8 cellular contexts compared by ENCODE assay signal in genomic region chr11:61955416-61956135, GRCh38. TPM values are rescaled to one million over a fixed set of nuclear protein-coding genes. Genes with fewer than 3 reads are reported as not detected.
DNase-seq lines count a peak whose midpoint lies in the region; ATAC-seq and TF ChIP-seq lines count a peak whose summit lies in the region.

No MANE protein-coding gene starts in this region.

- H3K27ac Mint-ChIP-seq in nephron = peak overlapping the region in 2 of 3 experiments; percentile 44 to 47

- H3K27me3 Mint-ChIP-seq in nephron (ENCODE audit: low read depth) = peaks cover 12% of the 10 kb centered on the region

- DNase-seq in CD1c-positive myeloid dendritic cell (ENCODE audit: extremely low spot score) (peak; percentile 35), NCI-H526 treated with DMSO at 0.1 percent for 48 hours (lab: John Stamatoyannopoulos, UW) (peak; percentile 47), middle frontal gyrus (ENCODE audit: extremely low spot score, low spot score) (no peak), SW480 (ENCODE audit: low spot score) (no peak), kidney tubule cell (ENCODE audit: low spot score) (no peak), SIG-M5 (lab: John Stamatoyannopoulos, UW) (no peak)

- no peaks in the 10 kb centered on the region for H3K9me3 Mint-ChIP-seq in nephron

- no peaks in the 10 kb centered on the region for H3K4me1 Mint-ChIP-seq in nephron

- peaks cover 16% of the 10 kb centered on the region for H3K36me3 Mint-ChIP-seq in nephron (ENCODE audit: low read depth)

- peak in 1 of 3 experiments; percentile 5 for TF ChIP-seq CTCF in nephron (IDR thresholded peaks at IDR 0.05; ENCODE audit: unreplicated experiment in 3 of 3)

- H3K4me3 Mint-ChIP-seq in nephron = peak overlapping the region; percentile 63 to 75 (median 72)

- peak; percentile 32 for ATAC-seq in esophagus mucosa

RNA-seq across cellular contexts. Expression of gene BEST1, which starts 5.4 kb away (rescaled TPM):
- 0.44 TPM for total RNA-seq in esophagus mucosa

RNA-seq across cellular contexts. Expression of gene FTH1, which starts 11.9 kb away (rescaled TPM):
- 911 TPM for total RNA-seq in esophagus mucosa

RNA-seq across cellular contexts. Expression of gene RAB3IL1, which starts 38.2 kb away (rescaled TPM):
- 0.88 TPM for total RNA-seq in esophagus mucosa

Comparison
In these comparisons a context has a peak if more than half of its experiments do, and no peak if none do; other contexts are left out.
1. DNase-seq: peak in CD1c-positive myeloid dendritic cell (single experiment) and NCI-H526 treated with DMSO at 0.1 percent for 48 hours (single experiment); none in middle frontal gyrus (single experiment), SW480 (single experiment), kidney tubule cell (single experiment) and SIG-M5 (single experiment).